Comparison of ENCODE assay signal across 21 cellular contexts in the genomic region with DNA sequence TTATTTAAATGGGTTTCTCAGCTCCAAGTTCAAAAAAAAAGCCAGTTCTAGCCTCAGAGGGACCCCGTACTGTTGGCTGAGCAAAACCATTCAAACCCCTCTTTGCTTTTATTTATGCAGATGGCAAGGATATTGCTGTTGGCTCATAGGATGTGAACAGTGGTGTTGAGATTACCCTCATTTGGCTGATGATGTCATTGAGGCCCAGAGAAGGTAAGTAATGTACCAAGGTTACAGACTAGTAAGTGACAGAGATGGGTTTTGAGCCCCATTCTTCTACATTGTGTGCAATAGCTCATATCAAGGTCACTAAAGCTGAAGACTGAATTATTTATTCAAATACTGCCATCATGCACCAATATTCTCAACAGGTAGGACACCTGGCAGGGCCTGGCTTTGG.
DNase-seq lines count a peak whose midpoint lies in the region; ATAC-seq, FAIRE-seq and TF ChIP-seq lines count a peak whose summit lies in the region.
"Had no signal": no experiment of that assay in that cellular context is flagged by ENCODE, and none has a peak within 500 bp of the region (broad histone marks: within the 10 kb centered on the region; RNA-seq: fewer than 3 reads in every experiment).

No MANE protein-coding gene starts in this region.

- FAIRE-seq in GM12892 (lab: Jason Lieb, UNC): peak; percentile 44
- FAIRE-seq: A204.1, D721Med, G401.6 had no signal

- H3K27ac Mint-ChIP-seq in dendritic cell treated with granulocyte-macrophage colony-stimulating factor and Interleukin-4, amounts not matched to agents 40 ng/mL and 50 ng/mL, for 4 days: peak overlapping the region; percentile 97
- H3K27ac Mint-ChIP-seq: CD4-positive, alpha-beta T cell had no signal

- H3K27me3 ChIP-seq in KMS-11 (ENCODE audit: insufficient read depth, low read depth) (no peaks in the 10 kb centered on the region), parathyroid adenoma (ENCODE audit: control insufficient read depth, insufficient read depth, low read length) (no peaks in the 10 kb centered on the region), lower lobe of right lung (ENCODE audit: low read depth) (no peaks in the 10 kb centered on the region)

- H3K27ac ChIP-seq in KMS-11 (peak overlapping the region; percentile 85; the same call in 1 of the 2 replicates), parathyroid adenoma (peak overlapping the region; percentile 94), lower lobe of right lung (no peak overlapping the region)
- H3K27ac ChIP-seq: C4-2B had no signal

- no peak overlapping the region for H3K9ac ChIP-seq in KMS-11
- no peak overlapping the region for H3K9ac ChIP-seq in parathyroid adenoma

- H3K36me3 Mint-ChIP-seq in dendritic cell treated with granulocyte-macrophage colony-stimulating factor and Interleukin-4, amounts not matched to agents 40 ng/mL and 50 ng/mL, for 4 days (ENCODE audit: low read depth): peaks cover 30% of the 10 kb centered on the region

- H4K20me1 ChIP-seq in KMS-11 (ENCODE audit: insufficient read depth): no peaks in the 10 kb centered on the region

- H3K9me3 Mint-ChIP-seq in dendritic cell treated with granulocyte-macrophage colony-stimulating factor and Interleukin-4, amounts not matched to agents 40 ng/mL and 50 ng/mL, for 4 days: no peaks in the 10 kb centered on the region
- H3K9me3 Mint-ChIP-seq: CD4-positive, alpha-beta T cell had no signal

- H3K4me3 Mint-ChIP-seq in dendritic cell treated with granulocyte-macrophage colony-stimulating factor and Interleukin-4, amounts not matched to agents 40 ng/mL and 50 ng/mL, for 4 days: no peak overlapping the region
- H3K4me3 Mint-ChIP-seq: CD4-positive, alpha-beta T cell had no signal

- no peak for TF ChIP-seq CTCF in KMS-11 (conservative IDR thresholded peaks at IDR 0.05; ENCODE audit: low read depth, low read length)
- no peak for TF ChIP-seq CTCF in parathyroid adenoma (IDR thresholded peaks at IDR 0.05)
- no peak for TF ChIP-seq CTCF in lower lobe of right lung (IDR thresholded peaks at IDR 0.05)

- no peak for ATAC-seq in HG03280 (IDR thresholded peaks at IDR 0.05; ENCODE audit: unreplicated experiment)
- no peak for ATAC-seq in lower lobe of right lung
- ATAC-seq: HCT116 had no signal

- H3K4me2 ChIP-seq in KMS-11 (peak overlapping the region; percentile 81; the same call in 1 of the 2 replicates), parathyroid adenoma (ENCODE audit: low read length) (peak overlapping the region; percentile 45)

- H3K27me3 Mint-ChIP-seq in dendritic cell treated with granulocyte-macrophage colony-stimulating factor and Interleukin-4, amounts not matched to agents 40 ng/mL and 50 ng/mL, for 4 days: no peaks in the 10 kb centered on the region
- H3K27me3 Mint-ChIP-seq: CD4-positive, alpha-beta T cell had no signal

- H2AFZ ChIP-seq in KMS-11 (ENCODE audit: low read depth) (no peak overlapping the region), parathyroid adenoma (peak overlapping the region; percentile 42)

- peaks cover 62% of the 10 kb centered on the region for H3K4me1 ChIP-seq in KMS-11 (ENCODE audit: low read depth, poor library complexity, severe bottlenecking)
- peaks cover 57% of the 10 kb centered on the region for H3K4me1 ChIP-seq in parathyroid adenoma
- H3K4me1 ChIP-seq in lower lobe of right lung: no peaks in the 10 kb centered on the region
- H3K4me1 ChIP-seq: Caco-2 had no signal

- H3K9me3 ChIP-seq in parathyroid adenoma (ENCODE audit: control insufficient read depth, low read length) (no peaks in the 10 kb centered on the region), lower lobe of right lung (no peaks in the 10 kb centered on the region)
- H3K9me3 ChIP-seq: Caco-2 had no signal

- intact Hi-C loops in dendritic cell treated with granulocyte-macrophage colony-stimulating factor and Interleukin-4, amounts not matched to agents 40 ng/mL and 50 ng/mL, for 4 days (cut with micrococcal nuclease): no loop called here
- intact Hi-C loops in lower lobe of right lung (cut with DNase I): no loop called here

- H3K4me1 Mint-ChIP-seq in dendritic cell treated with granulocyte-macrophage colony-stimulating factor and Interleukin-4, amounts not matched to agents 40 ng/mL and 50 ng/mL, for 4 days (ENCODE audit: low read depth): peaks cover 40% of the 10 kb centered on the region

- H3K36me3 ChIP-seq in KMS-11 (ENCODE audit: insufficient read depth) (no peaks in the 10 kb centered on the region), parathyroid adenoma (ENCODE audit: control insufficient read depth, insufficient read depth, low read length) (no peaks in the 10 kb centered on the region), lower lobe of right lung (no peaks in the 10 kb centered on the region)

- H3K4me3 ChIP-seq in KMS-11 (IDR thresholded peaks at IDR 0.05; ENCODE audit: insufficient read depth, low read depth, low read length) (no peak overlapping the region), parathyroid adenoma (ENCODE audit: low read depth, low read length) (no peak overlapping the region), lower lobe of right lung (no peak overlapping the region)

- no peak for DNase-seq in GM12892 (ENCODE audit: insufficient read length)
- no peak for DNase-seq in activated effector memory CD4-positive, alpha-beta T cell treated with anti-CD3 and anti-CD28 coated beads, Interleukin-2, amount 50 U/mL, for 16 hours
- DNase-seq in lower lobe of right lung: no peak
- DNase-seq in globus pallidus (ENCODE audit: low spot score): no peak
- DNase-seq: ACHN; Caco-2; CD4-positive, alpha-beta T cell; GOT3; H7; IMR-90; Kasumi-1; KBM-7 had no signal

- H3K79me2 ChIP-seq in KMS-11 (ENCODE audit: insufficient read depth, low read depth) (no peaks in the 10 kb centered on the region), parathyroid adenoma (no peaks in the 10 kb centered on the region)

- no peak for TF ChIP-seq POLR2A in GM12892 (IDR thresholded peaks at IDR 0.05; ENCODE audit: low read depth, low read length)
